Comparison of ENCODE assay signal across 1 cellular context in genomic region chr13:98571955-98572662, GRCh38.
TF ChIP-seq lines count a peak whose summit lies in the region.

No MANE protein-coding gene starts in this region.

TF ChIP-seq in HepG2, 621 proteins besides CTCF, POLR2A, EP300 and RAD21 (continued from another document and continues in another):
- no peak for TF ChIP-seq TIGD3 (CRISPR knock-in tag; IDR thresholded peaks at IDR 0.05; ENCODE audit: borderline replicate concordance)
- TF ChIP-seq ZNF691 (CRISPR knock-in tag; IDR thresholded peaks at IDR 0.05; ENCODE audit: borderline replicate concordance, low read depth) = 0 out of 2 replicates have a peak, but pooled peaks have one; percentile 48
- TF ChIP-seq ZNF317 (CRISPR knock-in tag; IDR thresholded peaks at IDR 0.05) = no peak
- TF ChIP-seq PAWR (CRISPR knock-in tag; IDR thresholded peaks at IDR 0.05; ENCODE audit: borderline replicate concordance) = no peak
- TF ChIP-seq NCOR1 (IDR thresholded peaks at IDR 0.05; ENCODE audit: borderline replicate concordance, low read length) = no peak
- 0 out of 2 replicates have a peak, but pooled peaks have one; percentile 56 for TF ChIP-seq ZNF619 (CRISPR knock-in tag; IDR thresholded peaks at IDR 0.05)
- TF ChIP-seq RORA (CRISPR knock-in tag; IDR thresholded peaks at IDR 0.05) = no peak
- no peak for TF ChIP-seq ZBTB7B (CRISPR knock-in tag; IDR thresholded peaks at IDR 0.05)
- TF ChIP-seq HNRNPUL1 (IDR thresholded peaks at IDR 0.05; ENCODE audit: low read depth, low read length) = no peak
- TF ChIP-seq KDM4B (CRISPR knock-in tag; IDR thresholded peaks at IDR 0.05) = no peak
- TF ChIP-seq ZBTB25 (CRISPR knock-in tag; IDR thresholded peaks at IDR 0.05) = no peak
- TF ChIP-seq TP53 (CRISPR knock-in tag; conservative IDR thresholded peaks at IDR 0.05) = no peak
- no peak for TF ChIP-seq HOXA9 (CRISPR knock-in tag; IDR thresholded peaks at IDR 0.05; ENCODE audit: borderline replicate concordance)
- TF ChIP-seq THAP9 (CRISPR knock-in tag; IDR thresholded peaks at IDR 0.05; ENCODE audit: borderline replicate concordance) = peak; percentile 41; the same call in 1 of the 2 replicates
- no peak for TF ChIP-seq ZNF792 (CRISPR knock-in tag; IDR thresholded peaks at IDR 0.05)
- TF ChIP-seq ZNF687 (CRISPR knock-in tag; IDR thresholded peaks at IDR 0.05) = peak; percentile 87
- no peak for TF ChIP-seq MTF2 (CRISPR knock-in tag; IDR thresholded peaks at IDR 0.05; ENCODE audit: borderline replicate concordance)
- no peak for TF ChIP-seq KDM3A (CRISPR knock-in tag; IDR thresholded peaks at IDR 0.05; ENCODE audit: low read depth)
- no peak for TF ChIP-seq ZNF563 (CRISPR knock-in tag; IDR thresholded peaks at IDR 0.05)
- TF ChIP-seq TSC22D2 (CRISPR knock-in tag; IDR thresholded peaks at IDR 0.05; ENCODE audit: borderline replicate concordance) = no peak
- peak; percentile 67; the same call in 1 of the 2 replicates for TF ChIP-seq MYC (CRISPR knock-in tag; IDR thresholded peaks at IDR 0.05; ENCODE audit: borderline replicate concordance)
- 0 out of 2 replicates have a peak, but pooled peaks have one; percentile 55 for TF ChIP-seq ZNF891 (CRISPR knock-in tag; IDR thresholded peaks at IDR 0.05)
- TF ChIP-seq KIAA2018 (CRISPR knock-in tag; IDR thresholded peaks at IDR 0.05; ENCODE audit: borderline replicate concordance) = no peak
- no peak for TF ChIP-seq ZBTB34 (CRISPR knock-in tag; IDR thresholded peaks at IDR 0.05)
- TF ChIP-seq ZNF101 (CRISPR knock-in tag; IDR thresholded peaks at IDR 0.05; ENCODE audit: borderline replicate concordance, low read depth) = no peak
- no peak for TF ChIP-seq TOE1 (CRISPR knock-in tag; IDR thresholded peaks at IDR 0.05)
- no peak for TF ChIP-seq ZNF543 (CRISPR knock-in tag; IDR thresholded peaks at IDR 0.05)
- no peak for TF ChIP-seq ZFP62 (CRISPR knock-in tag; IDR thresholded peaks at IDR 0.05)
- no peak for TF ChIP-seq ZSCAN30 (CRISPR knock-in tag; IDR thresholded peaks at IDR 0.05)
- TF ChIP-seq EZH2 (conservative IDR thresholded peaks at IDR 0.05; ENCODE audit: low read depth, low read length) = no peak
- TF ChIP-seq PHF20 (CRISPR knock-in tag; IDR thresholded peaks at IDR 0.05) = no peak
- TF ChIP-seq ZNF280B (CRISPR knock-in tag; IDR thresholded peaks at IDR 0.05; ENCODE audit: borderline replicate concordance) = 0 out of 2 replicates have a peak, but pooled peaks have one; percentile 45
